8 cellular contexts compared by ENCODE assay signal in genomic region chr18:24397131-24397693, GRCh38. TPM values are rescaled to one million over a fixed set of nuclear protein-coding genes. Genes with fewer than 3 reads are reported as not detected.
DNase-seq lines count a peak whose midpoint lies in the region; ATAC-seq lines count a peak whose summit lies in the region.

No MANE protein-coding gene starts in this region.

- H3K27ac ChIP-seq in epithelial cell of prostate (peak overlapping the region; percentile 37), mesodermal cell (ENCODE audit: low read depth, low read length, severe bottlenecking) (peak overlapping the region; percentile 90)

- no peaks in the 10 kb centered on the region for H3K36me3 Mint-ChIP-seq in activated CD4-positive, alpha-beta T cell treated with anti-CD3 and anti-CD28 coated beads, Interleukin-2, amount 10 ng/mL, durations not matched to agents 24 days and 14 days (ENCODE audit: low read depth)

- H3K9me3 Mint-ChIP-seq in activated CD4-positive, alpha-beta T cell treated with anti-CD3 and anti-CD28 coated beads, Interleukin-2, amount 10 ng/mL, durations not matched to agents 24 days and 14 days, result no peaks in the 10 kb centered on the region

- H3K4me1 Mint-ChIP-seq in activated CD4-positive, alpha-beta T cell treated with anti-CD3 and anti-CD28 coated beads, Interleukin-2, amount 10 ng/mL, durations not matched to agents 24 days and 14 days, result peaks cover 19% of the 10 kb centered on the region

- H3K27ac Mint-ChIP-seq in activated CD4-positive, alpha-beta T cell treated with anti-CD3 and anti-CD28 coated beads, Interleukin-2, amount 10 ng/mL, durations not matched to agents 24 days and 14 days, result peak overlapping the region; percentile 39

- H3K4me3 Mint-ChIP-seq in activated CD4-positive, alpha-beta T cell treated with anti-CD3 and anti-CD28 coated beads, Interleukin-2, amount 10 ng/mL, durations not matched to agents 24 days and 14 days, result peak overlapping the region; percentile 77

- H3K36me3 ChIP-seq in mesodermal cell (ENCODE audit: control insufficient read depth, insufficient read depth, low read length), result no peaks in the 10 kb centered on the region

- peaks cover 27% of the 10 kb centered on the region for H3K27me3 Mint-ChIP-seq in activated CD4-positive, alpha-beta T cell treated with anti-CD3 and anti-CD28 coated beads, Interleukin-2, amount 10 ng/mL, durations not matched to agents 24 days and 14 days

- peak; percentile 32 for ATAC-seq in HG03342 (IDR thresholded peaks at IDR 0.05; ENCODE audit: unreplicated experiment)
- no peak for ATAC-seq in GM18520 (IDR thresholded peaks at IDR 0.05; ENCODE audit: unreplicated experiment)

- no peaks in the 10 kb centered on the region for H3K9me3 ChIP-seq in mesodermal cell (ENCODE audit: control insufficient read depth, low read length)

- H3K4me3 ChIP-seq in mesodermal cell (ENCODE audit: extremely low read depth, insufficient read depth, low read length, poor library complexity, severe bottlenecking), result peak overlapping the region; percentile 61

- peaks cover 18% of the 10 kb centered on the region for H3K4me1 ChIP-seq in mesodermal cell (ENCODE audit: control insufficient read depth, insufficient read depth, low read length, poor library complexity, severe bottlenecking)

- intact Hi-C loops in activated CD4-positive, alpha-beta T cell treated with anti-CD3 and anti-CD28 coated beads, Interleukin-2, amount 10 ng/mL, durations not matched to agents 24 days and 14 days (cut with micrococcal nuclease), result loop anchor here (1.0 to 2.0 kb wide), 2 partner anchors 16 to 28 kb away; no protein-coding TSS in a partner anchor

- 0 to 1% methylated on average over 46 to 49 of the region's 50 CpGs for WGBS in mesodermal cell (ENCODE audit: insufficient coverage in 2 of 2), 2 experiments

- DNase-seq in DMS 273 treated with DMSO at 0.1 percent for 48 hours (lab: John Stamatoyannopoulos, UW) (peak; percentile 47), NCI-H510A treated with DMSO at 0.1 percent for 48 hours (lab: John Stamatoyannopoulos, UW) (peak; percentile 37), epithelial cell of prostate (ENCODE audit: low read depth, low spot score) (no peak)
- DNase-seq in activated CD4-positive, alpha-beta T cell treated with anti-CD3 and anti-CD28 coated beads, Interleukin-2, amount 10 ng/mL, durations not matched to agents 24 days and 14 days, result no peak
- peak in 4 of 6 experiments; percentile 5 to 48 (median 44) for DNase-seq in stimulated activated naive CD4-positive, alpha-beta T cell (lab: John Stamatoyannopoulos, UW)

RNA-seq across cellular contexts. Expression of gene OSBPL1A, which starts 0.4 kb away (rescaled TPM):
- 3.1 and 3.5 TPM in 2 replicates for total RNA-seq in activated CD4-positive, alpha-beta T cell treated with anti-CD3 and anti-CD28 coated beads, Interleukin-2, amount 10 ng/mL, durations not matched to agents 24 days and 14 days
- 20.0 TPM for polyA plus RNA-seq in mesodermal cell (2013, experiment 1 of 2)
- polyA plus RNA-seq in mesodermal cell (2013, experiment 2 of 2), result 21.2 TPM

RNA-seq across cellular contexts. Expression of gene IMPACT, which starts 29.3 kb away (rescaled TPM):
- total RNA-seq in activated CD4-positive, alpha-beta T cell treated with anti-CD3 and anti-CD28 coated beads, Interleukin-2, amount 10 ng/mL, durations not matched to agents 24 days and 14 days, result 13.2 and 13.6 TPM in 2 replicates
- 23.0 TPM for polyA plus RNA-seq in mesodermal cell (2013, experiment 1 of 2)
- 29.3 TPM for polyA plus RNA-seq in mesodermal cell (2013, experiment 2 of 2)

Comparison
In these comparisons a context has a peak if more than half of its experiments do, and no peak if none do; other contexts are left out.
1. DNase-seq: peak in DMS 273 treated with DMSO at 0.1 percent for 48 hours (single experiment), NCI-H510A treated with DMSO at 0.1 percent for 48 hours (single experiment) and stimulated activated naive CD4-positive, alpha-beta T cell (4 of 6); none in activated CD4-positive, alpha-beta T cell treated with anti-CD3 and anti-CD28 coated beads, Interleukin-2, amount 10 ng/mL, durations not matched to agents 24 days and 14 days (single experiment) and epithelial cell of prostate (single experiment).